ENCODE assay signal across 7 cellular contexts in genomic region chr17:50478391-50479361, GRCh38. TPM values are rescaled to one million over a fixed set of nuclear protein-coding genes. Genes with fewer than 3 reads are reported as not detected.
DNase-seq lines count a peak whose midpoint lies in the region; ATAC-seq, FAIRE-seq and TF ChIP-seq lines count a peak whose summit lies in the region.

Gene RSAD1 (plus strand): TSS chr17:50478860. CDS start chr17:50478885, 25 bp downstream.

- FAIRE-seq in GM18507 (lab: Jason Lieb, UNC) = peak; percentile 86

- ATAC-seq in HG02970 (IDR thresholded peaks at IDR 0.05; ENCODE audit: low FRiP score, unreplicated experiment) (peak; percentile 84), sciatic nerve (peak; percentile 72)

- intact Hi-C loops in sciatic nerve (cut with DNase I) = no loop called here

- DNase-seq in GM18507 (ENCODE audit: extremely low spot score, insufficient read length, low read depth) (peak; percentile 75), NCI-H187 treated with DMSO at 0.1 percent for 48 hours (lab: John Stamatoyannopoulos, UW) (peak; percentile 53), T-helper 9 cell (peak; percentile 71), astrocyte of the cerebellum (ENCODE audit: low read depth) (peak; percentile 50), hypothalamus (lab: John Stamatoyannopoulos, UW) (peak; percentile 28 to 85 (median 70)), sciatic nerve (ENCODE audit: low spot score) (peak; percentile 87)

- peak within 1 kb of the TSS; percentile 61 for H3K4me3 ChIP-seq in astrocyte of the cerebellum (ENCODE audit: low read depth, low read length)

- TF ChIP-seq CTCF in astrocyte of the cerebellum (IDR thresholded peaks at IDR 0.05; ENCODE audit: low read depth, low read length, missing control alignments) = peak; percentile 82

- in situ Hi-C loops in astrocyte of the cerebellum (cut with HindIII; ENCODE audit: low sequenced_read_pairs) = no loop called here

RNA-seq across cellular contexts. Expression of gene RSAD1, which starts in this region (rescaled TPM):
- total RNA-seq in sciatic nerve = 33.3 TPM

Comparison
In these comparisons a context has a peak if more than half of its experiments do, and no peak if none do; other contexts are left out.
1. Peak in every context shown above with its lines: DNase-seq, ATAC-seq and H3K4me3 ChIP-seq.